ENCODE assay signal across 24 cellular contexts in genomic region chr5:170538096-170538465, GRCh38. TPM values are rescaled to one million over a fixed set of nuclear protein-coding genes. Genes with fewer than 3 reads are reported as not detected.
DNase-seq lines count a peak whose midpoint lies in the region; ATAC-seq and TF ChIP-seq lines count a peak whose summit lies in the region.
"Had no signal": no experiment of that assay in that cellular context is flagged by ENCODE, and none has a peak within 500 bp of the region (broad histone marks: within the 10 kb centered on the region; RNA-seq: fewer than 3 reads in every experiment).

No MANE protein-coding gene starts in this region.

- H3K4me1 ChIP-seq in neutrophil (ENCODE audit: control insufficient read depth in 1 of 2, insufficient read depth in 1 of 2, low read depth in 1 of 2, low read length in 1 of 2) (peaks cover 36 to 42% of the 10 kb centered on the region in 2 experiments), colonic mucosa (no peaks in the 10 kb centered on the region)
- H3K4me1 ChIP-seq: Peyer's patch, SJSA1 had no signal

- no peak overlapping the region for H3K9ac ChIP-seq in colonic mucosa (ENCODE audit: low read depth in 2 of 2, low read length in 2 of 2)
- H3K9ac ChIP-seq: BLaER1 had no signal

- ATAC-seq in GM19324 (IDR thresholded peaks at IDR 0.05; ENCODE audit: low FRiP score, unreplicated experiment): no peak
- ATAC-seq: K562 had no signal

- POLR2A ChIA-PET in AG04450 (lab: Yijun Ruan, JAX): no interaction called here

- H3K27me3 ChIP-seq in AG04450 (ENCODE audit: control insufficient read depth, insufficient read depth, low read length): peaks cover 12% of the 10 kb centered on the region
- peaks cover 19% of the 10 kb centered on the region for H3K27me3 ChIP-seq in neutrophil
- no peaks in the 10 kb centered on the region for H3K27me3 ChIP-seq in colonic mucosa
- H3K27me3 ChIP-seq: BLaER1, MG63, Peyer's patch, SJSA1 had no signal

- peak overlapping the region; percentile 2 for H3K27ac ChIP-seq in AG04450 (ENCODE audit: low read depth, low read length)
- peak overlapping the region; percentile 66 for H3K27ac ChIP-seq in neutrophil
- H3K27ac ChIP-seq in colonic mucosa: no peak overlapping the region
- H3K27ac ChIP-seq: BLaER1, Peyer's patch, SJSA1 had no signal

- H3K4me3 ChIP-seq in AG04450 (ENCODE audit: low read depth, low read length): no peak overlapping the region
- H3K4me3 ChIP-seq in neutrophil (ENCODE audit: low read depth in 1 of 2, low read length in 1 of 2): no peak overlapping the region
- H3K4me3 ChIP-seq in colonic mucosa: no peak overlapping the region
- H3K4me3 ChIP-seq: BLaER1, K562, MG63, Peyer's patch, SJSA1 had no signal

- DNase-seq in AG04450 (ENCODE audit: low read depth, low spot score): no peak
- peak; percentile 18 for DNase-seq in HK-2 (ENCODE audit: unreplicated experiment)
- peak; percentile 68 for DNase-seq in glomerular visceral epithelial cell (ENCODE audit: extremely low spot score)
- DNase-seq in colonic mucosa: no peak
- DNase-seq in NCI-H1436 (lab: John Stamatoyannopoulos, UW): no peak
- DNase-seq in NCI-H1092 treated with DMSO at 0.1 percent for 48 hours (lab: John Stamatoyannopoulos, UW): no peak
- DNase-seq: CD4-positive, alpha-beta memory T cell; DMS53; GDM1; MG63; NCI-H1048; NCI-H146; NCI-H2029; NCI-H226; NCI-H510A treated with DMSO at 0.1 percent for 48 hours; NCI-H774; NK-92 treated with Interleukin-12 subunit alpha and Interleukin-12 subunit beta, amount 100 ng/mL, for 24 hours; Peyer's patch had no signal

- TF ChIP-seq CTCF in AG04450 (IDR thresholded peaks at IDR 0.05; ENCODE audit: low read depth, low read length) (no peak), neutrophil (IDR thresholded peaks at IDR 0.05) (no peak), colonic mucosa (IDR thresholded peaks at IDR 0.05) (no peak)

- CTCF ChIA-PET in AG04450 (lab: Charles Lee): no interaction called here

- no peaks in the 10 kb centered on the region for H3K9me3 ChIP-seq in AG04450 (ENCODE audit: control insufficient read depth, insufficient read depth, low read length)
- no peaks in the 10 kb centered on the region for H3K9me3 ChIP-seq in neutrophil
- no peaks in the 10 kb centered on the region for H3K9me3 ChIP-seq in colonic mucosa
- H3K9me3 ChIP-seq: BLaER1, MG63, Peyer's patch, SJSA1 had no signal

- H3K36me3 ChIP-seq in neutrophil: no peaks in the 10 kb centered on the region
- no peaks in the 10 kb centered on the region for H3K36me3 ChIP-seq in colonic mucosa
- H3K36me3 ChIP-seq: BLaER1, MG63, Peyer's patch, SJSA1 had no signal

- intact Hi-C loops in colonic mucosa (cut with DNase I): no loop called here

RNA-seq across cellular contexts. Expression of gene KCNIP1, which starts 34.3 kb away (rescaled TPM):
- polyA plus RNA-seq in AG04450 (2011; rRNA removed): not detected in 2 replicates
- not detected in 2 replicates for polyA minus RNA-seq in AG04450 (2011; rRNA and poly(A)+ RNA removed)
- under 1 TPM; 0.24 to 0.25 TPM for total RNA-seq in colonic mucosa
- total RNA-seq: CD4-positive, alpha-beta memory T cell; K562; LHCN-M2; Peyer's patch had no signal
- polyA plus RNA-seq: CD4-positive, alpha-beta memory T cell; K562 had no signal

Comparison
In these comparisons a context has a peak if more than half of its experiments do, and no peak if none do; other contexts are left out.
1. DNase-seq: peak in HK-2 (single experiment) and glomerular visceral epithelial cell (single experiment); none in AG04450 (single experiment), colonic mucosa (single experiment), NCI-H1436 (single experiment) and NCI-H1092 treated with DMSO at 0.1 percent for 48 hours (single experiment).